ENCODE assay signal across 9 cellular contexts in genomic region chr11:72573380-72573949, GRCh38.
A peak's percentile ranks its signal among the peaks of the same experiment; 100 is the strongest.
DNase-seq lines count a peak whose midpoint lies in the region; ATAC-seq and TF ChIP-seq lines count a peak whose summit lies in the region.
"Had no signal": no experiment of that assay in that cellular context is flagged by ENCODE, and none has a peak within 500 bp of the region (broad histone marks: within the 10 kb centered on the region; RNA-seq: fewer than 3 reads in every experiment).

No MANE protein-coding gene starts in this region.

- no peaks in the 10 kb centered on the region for H3K9me3 ChIP-seq in right lobe of liver

- in situ Hi-C loops in ACHN (cut with HindIII; ENCODE audit: low pct_ligation_motif_present, low pct_unique_long_range_greater_than_20kb, low sequenced_read_pairs): no loop called here
- in situ Hi-C loops in T47D (cut with HindIII; ENCODE audit: low pct_unique_long_range_greater_than_20kb, low sequenced_read_pairs): no loop called here

- no peak overlapping the region for H3K27ac ChIP-seq in right lobe of liver

- H3K36me3 Mint-ChIP-seq in stimulated activated memory B cell treated with anti-CD40 and anti-IgM and Interleukin-4, amounts not matched to agents 10 μg/mL and 1 μg/mL and 100 μg/mL, for 72 hours: no peaks in the 10 kb centered on the region

- H3K4me3 Mint-ChIP-seq in stimulated activated memory B cell treated with anti-CD40 and anti-IgM and Interleukin-4, amounts not matched to agents 10 μg/mL and 1 μg/mL and 100 μg/mL, for 72 hours: no peak overlapping the region
- H3K4me3 Mint-ChIP-seq: stimulated activated naive CD8-positive, alpha-beta T cell treated with anti-CD3 and anti-CD28 coated beads, Interleukin-15, Interleukin-2, amounts not matched to agents 100 ng/mL and 50 ng/mL, for 24 hours had no signal

- no peaks in the 10 kb centered on the region for H3K9me3 Mint-ChIP-seq in stimulated activated memory B cell treated with anti-CD40 and anti-IgM and Interleukin-4, amounts not matched to agents 10 μg/mL and 1 μg/mL and 100 μg/mL, for 72 hours
- H3K9me3 Mint-ChIP-seq: stimulated activated naive CD8-positive, alpha-beta T cell treated with anti-CD3 and anti-CD28 coated beads, Interleukin-15, Interleukin-2, amounts not matched to agents 100 ng/mL and 50 ng/mL, for 24 hours had no signal

- H3K4me1 Mint-ChIP-seq in stimulated activated memory B cell treated with anti-CD40 and anti-IgM and Interleukin-4, amounts not matched to agents 10 μg/mL and 1 μg/mL and 100 μg/mL, for 72 hours: no peaks in the 10 kb centered on the region

- DNase-seq in ACHN (peak; percentile 48), GM06990 (ENCODE audit: extremely low read depth, insufficient read length) (no peak), NCI-H69 (lab: John Stamatoyannopoulos, UW) (peak; percentile 66), T47D (ENCODE audit: low read depth in 1 of 2, low spot score in 1 of 2) (peak; percentile 49 to 62), right lobe of liver (peak in 2 of 3 donors; percentile 41 to 49), DMS79 treated with DMSO at 0.1 percent for 48 hours (lab: John Stamatoyannopoulos, UW) (no peak), NCI-H2171 treated with DMSO at 0.1 percent for 48 hours (lab: John Stamatoyannopoulos, UW) (no peak)

- intact Hi-C loops in right lobe of liver (cut with DNase I): loop anchor here in 1 of 2 donors (10.0 kb wide), 1 partner anchor 99 kb away; no protein-coding TSS in a partner anchor

- 56% methylated on average over 3 of the region's 8 CpGs for WGBS in right lobe of liver (ENCODE audit: insufficient coverage, low coverage, low lambda C conversion rate, missing lambda C conversion rate)

- H3K27ac Mint-ChIP-seq in stimulated activated memory B cell treated with anti-CD40 and anti-IgM and Interleukin-4, amounts not matched to agents 10 μg/mL and 1 μg/mL and 100 μg/mL, for 72 hours: no peak overlapping the region
- H3K27ac Mint-ChIP-seq: stimulated activated naive CD8-positive, alpha-beta T cell treated with anti-CD3 and anti-CD28 coated beads, Interleukin-15, Interleukin-2, amounts not matched to agents 100 ng/mL and 50 ng/mL, for 24 hours had no signal

- no peak for TF ChIP-seq POLR2A in right lobe of liver (IDR thresholded peaks at IDR 0.05)

- peak; percentile 77 to 88 (median 86) for ATAC-seq in right lobe of liver
- no peak for ATAC-seq in stimulated activated memory B cell treated with anti-CD40 and anti-IgM and Interleukin-4, amounts not matched to agents 10 μg/mL and 1 μg/mL and 100 μg/mL, for 72 hours

- no peaks in the 10 kb centered on the region for H3K4me1 ChIP-seq in right lobe of liver

- H3K36me3 ChIP-seq in GM06990 (ENCODE audit: control insufficient read depth, insufficient read depth, low read length) (no peaks in the 10 kb centered on the region), right lobe of liver (no peaks in the 10 kb centered on the region)

- peak; percentile 67 for TF ChIP-seq CTCF in GM06990 (IDR thresholded peaks at IDR 0.05; ENCODE audit: insufficient read depth, low read length, poor library complexity, severe bottlenecking)
- peak; percentile 40 to 44 (median 42) for TF ChIP-seq CTCF in right lobe of liver (IDR thresholded peaks at IDR 0.05)

- peaks cover 60% of the 10 kb centered on the region for H3K27me3 Mint-ChIP-seq in stimulated activated memory B cell treated with anti-CD40 and anti-IgM and Interleukin-4, amounts not matched to agents 10 μg/mL and 1 μg/mL and 100 μg/mL, for 72 hours

- H3K4me3 ChIP-seq in GM06990 (replicated peaks; ENCODE audit: low read depth, low read length): no peak overlapping the region
- no peak overlapping the region for H3K4me3 ChIP-seq in right lobe of liver

- peaks cover 1% of the 10 kb centered on the region; the same call in 1 of the 2 replicates for H3K27me3 ChIP-seq in GM06990 (replicated peaks; ENCODE audit: control insufficient read depth, insufficient read depth, low read length)
- no peaks in the 10 kb centered on the region for H3K27me3 ChIP-seq in right lobe of liver

Comparison
In these comparisons a context has a peak if more than half of its experiments do, and no peak if none do; other contexts are left out.
1. DNase-seq: peak in ACHN (single experiment), NCI-H69 (single experiment), T47D (2 of 2) and right lobe of liver (2 of 3); none in GM06990 (single experiment), DMS79 treated with DMSO at 0.1 percent for 48 hours (single experiment) and NCI-H2171 treated with DMSO at 0.1 percent for 48 hours (single experiment).